ENCODE assay signal across 8 cellular contexts in genomic region chr16:74813109-74813641, GRCh38. TPM values are rescaled to one million over a fixed set of nuclear protein-coding genes. Genes with fewer than 3 reads are reported as not detected.
DNase-seq lines count a peak whose midpoint lies in the region; ATAC-seq and TF ChIP-seq lines count a peak whose summit lies in the region.

No MANE protein-coding gene starts in this region.

- no peak overlapping the region for H3K27ac Mint-ChIP-seq in activated T-helper 1 cell treated with anti-CD3 and anti-CD28 coated beads, Interleukin-12 subunit alpha, Interleukin-12 subunit beta, Interleukin-2, Interleukin-4 antibody, amounts not matched to agents 30 ng/mL and 10 ng/mL and 1 ng/mL, durations not matched to agents 14 hours and 24 hours and 36 hours
- H3K27ac Mint-ChIP-seq in neural crest cell (ENCODE audit: unreplicated experiment), result no peak overlapping the region

- peaks cover 4% of the 10 kb centered on the region for H3K27me3 Mint-ChIP-seq in activated T-helper 1 cell treated with anti-CD3 and anti-CD28 coated beads, Interleukin-12 subunit alpha, Interleukin-12 subunit beta, Interleukin-2, Interleukin-4 antibody, amounts not matched to agents 30 ng/mL and 10 ng/mL and 1 ng/mL, durations not matched to agents 14 hours and 24 hours and 36 hours (ENCODE audit: insufficient read depth)
- no peaks in the 10 kb centered on the region for H3K27me3 Mint-ChIP-seq in neural crest cell (ENCODE audit: low read depth)

- ATAC-seq in GM21529 (IDR thresholded peaks at IDR 0.05; ENCODE audit: unreplicated experiment), result peak; percentile 99
- ATAC-seq in stimulated activated naive CD8-positive, alpha-beta T cell treated with anti-CD3 and anti-CD28 coated beads, Interleukin-15, Interleukin-2, amounts not matched to agents 100 U/mL and 50 U/mL, for 24 hours, result peak; percentile 99

- peak; percentile 94 for TF ChIP-seq CTCF in fibroblast of the aortic adventitia (IDR thresholded peaks at IDR 0.05; ENCODE audit: insufficient read depth, low read length)
- TF ChIP-seq CTCF in neural crest cell (conservative IDR thresholded peaks at IDR 0.05), result peak; percentile 92

- H3K4me1 Mint-ChIP-seq in activated T-helper 1 cell treated with anti-CD3 and anti-CD28 coated beads, Interleukin-12 subunit alpha, Interleukin-12 subunit beta, Interleukin-2, Interleukin-4 antibody, amounts not matched to agents 30 ng/mL and 10 ng/mL and 1 ng/mL, durations not matched to agents 14 hours and 24 hours and 36 hours (ENCODE audit: low read depth), result no peaks in the 10 kb centered on the region
- H3K4me1 Mint-ChIP-seq in neural crest cell, result peaks cover 26% of the 10 kb centered on the region

- DNase-seq in DMS53 treated with DMSO at 0.1 percent for 48 hours (lab: John Stamatoyannopoulos, UW; ENCODE audit: unreplicated experiment), result peak; percentile 58
- peak; percentile 95 for DNase-seq in HuH-7 (ENCODE audit: low spot score)
- DNase-seq in RKO (ENCODE audit: low spot score), result peak; percentile 82
- peak; percentile 63 for DNase-seq in activated T-helper 1 cell treated with anti-CD3 and anti-CD28 coated beads, Interleukin-12 subunit alpha, Interleukin-12 subunit beta, Interleukin-2, Interleukin-4 antibody, amounts not matched to agents 30 ng/mL and 10 ng/mL and 1 ng/mL, durations not matched to agents 14 hours and 24 hours and 36 hours (ENCODE audit: low spot score)
- DNase-seq in fibroblast of the aortic adventitia (ENCODE audit: low read depth), result peak; percentile 58
- peak; percentile 82 for DNase-seq in neural crest cell (ENCODE audit: low read depth, low spot score)
- DNase-seq in stimulated activated naive CD8-positive, alpha-beta T cell treated with anti-CD3 and anti-CD28 coated beads, Interleukin-15, Interleukin-2, amounts not matched to agents 100 U/mL and 50 U/mL, for 24 hours, result peak; percentile 84

- H3K4me3 ChIP-seq in fibroblast of the aortic adventitia (ENCODE audit: low read depth, low read length), result no peak overlapping the region

- H3K9me3 Mint-ChIP-seq in activated T-helper 1 cell treated with anti-CD3 and anti-CD28 coated beads, Interleukin-12 subunit alpha, Interleukin-12 subunit beta, Interleukin-2, Interleukin-4 antibody, amounts not matched to agents 30 ng/mL and 10 ng/mL and 1 ng/mL, durations not matched to agents 14 hours and 24 hours and 36 hours, result no peaks in the 10 kb centered on the region
- peaks cover 2% of the 10 kb centered on the region for H3K9me3 Mint-ChIP-seq in neural crest cell

- no peaks in the 10 kb centered on the region for H3K36me3 Mint-ChIP-seq in activated T-helper 1 cell treated with anti-CD3 and anti-CD28 coated beads, Interleukin-12 subunit alpha, Interleukin-12 subunit beta, Interleukin-2, Interleukin-4 antibody, amounts not matched to agents 30 ng/mL and 10 ng/mL and 1 ng/mL, durations not matched to agents 14 hours and 24 hours and 36 hours (ENCODE audit: low read depth)
- H3K36me3 Mint-ChIP-seq in neural crest cell (ENCODE audit: low read depth), result peaks cover 3% of the 10 kb centered on the region

- no peak overlapping the region for H3K4me3 Mint-ChIP-seq in activated T-helper 1 cell treated with anti-CD3 and anti-CD28 coated beads, Interleukin-12 subunit alpha, Interleukin-12 subunit beta, Interleukin-2, Interleukin-4 antibody, amounts not matched to agents 30 ng/mL and 10 ng/mL and 1 ng/mL, durations not matched to agents 14 hours and 24 hours and 36 hours
- no peak overlapping the region for H3K4me3 Mint-ChIP-seq in neural crest cell

- intact Hi-C loops in activated T-helper 1 cell treated with anti-CD3 and anti-CD28 coated beads, Interleukin-12 subunit alpha, Interleukin-12 subunit beta, Interleukin-2, Interleukin-4 antibody, amounts not matched to agents 30 ng/mL and 10 ng/mL and 1 ng/mL, durations not matched to agents 14 hours and 24 hours and 36 hours (cut with micrococcal nuclease), result loop anchor here (1.0 to 10.0 kb wide), 4 partner anchors 49 to 572 kb away; no protein-coding TSS in a partner anchor

RNA-seq across cellular contexts. Expression of gene FA2H, which starts 38.6 kb away (rescaled TPM):
- total RNA-seq in activated T-helper 1 cell treated with anti-CD3 and anti-CD28 coated beads, Interleukin-12 subunit alpha, Interleukin-12 subunit beta, Interleukin-2, Interleukin-4 antibody, amounts not matched to agents 30 ng/mL and 10 ng/mL and 1 ng/mL, durations not matched to agents 14 hours and 24 hours and 36 hours, result not detected in 2 replicates
- total RNA-seq in fibroblast of the aortic adventitia (ENCODE audit: low replicate concordance), result not detected in 2 replicates
- total RNA-seq in neural crest cell, result not detected in 2 replicates
